In genomic region chr11:64768300-64768694, GRCh38 we compare ENCODE assay signal across 13 cellular contexts. TPM values are rescaled to one million over a fixed set of nuclear protein-coding genes. Genes with fewer than 3 reads are reported as not detected.
DNase-seq lines count a peak whose midpoint lies in the region; ATAC-seq and TF ChIP-seq lines count a peak whose summit lies in the region.
"Had no signal": no experiment of that assay in that cellular context is flagged by ENCODE, and none has a peak within 500 bp of the region (broad histone marks: within the 10 kb centered on the region; RNA-seq: fewer than 3 reads in every experiment).

No MANE protein-coding gene starts in this region.

- H3K9me3 ChIP-seq in right atrium auricular region (no peaks in the 10 kb centered on the region), stomach (no peaks in the 10 kb centered on the region), hepatocyte (ENCODE audit: low read depth) (no peaks in the 10 kb centered on the region)
- H3K9me3 ChIP-seq: thoracic aorta had no signal

- H3K9me3 Mint-ChIP-seq in WTC11, result no peaks in the 10 kb centered on the region

- DNase-seq in cardiac septum (ENCODE audit: low spot score), result peak; percentile 20
- DNase-seq in right atrium auricular region (ENCODE audit: low spot score), result no peak
- DNase-seq in WTC11 (ENCODE audit: low spot score), result no peak
- no peak for DNase-seq in erythroblast (lab: John Stamatoyannopoulos, UW)
- DNase-seq in stomach, result no peak
- DNase-seq in NCI-H226, result no peak
- DNase-seq in hepatocyte (ENCODE audit: low spot score), result no peak
- no peak for DNase-seq in NCI-H2196 treated with DMSO at 0.1 percent for 48 hours (lab: John Stamatoyannopoulos, UW; ENCODE audit: unreplicated experiment)
- DNase-seq: NCI-H187, NCI-H524 treated with DMSO at 0.1 percent for 48 hours had no signal

- intact Hi-C loops in cardiac septum (cut with DNase I), result no loop called here
- intact Hi-C loops in stomach (cut with DNase I; ENCODE audit: low total_unique reads), result no loop called here

- 84 to 88% (median 87%) methylated on average over 6 of the region's 6 CpGs for WGBS in stomach, 5 donors
- 99% methylated on average over 6 of the region's 6 CpGs for WGBS in hepatocyte (ENCODE audit: low lambda C conversion rate, missing lambda C conversion rate)

- CTCF ChIA-PET in WTC11 (lab: Charles Lee), result interaction anchor here (0.6 to 1.2 kb wide), 7 partner anchors 8 to 183 kb away, joined by 3 to 5 read pairs (median 3); partner anchors contain the start of genes PYGM, RASGRP2 and SF1

- no peak for ATAC-seq in WTC11

- H3K36me3 ChIP-seq in right atrium auricular region (peaks cover 98% of the 10 kb centered on the region), stomach (peaks cover 100% of the 10 kb centered on the region in 4 donors), hepatocyte (replicated peaks; ENCODE audit: insufficient read depth, low read depth) (peaks cover 6% of the 10 kb centered on the region)

- no peak overlapping the region for H3K4me3 Mint-ChIP-seq in WTC11

- peak overlapping the region; percentile 86 for H3K27ac Mint-ChIP-seq in WTC11

- peaks cover 60% of the 10 kb centered on the region for H3K79me2 ChIP-seq in hepatocyte

- no peak for TF ChIP-seq EP300 in stomach (IDR thresholded peaks at IDR 0.05)

- POLR2A ChIA-PET in WTC11 (lab: Charles Lee), result interaction anchor here (0.6 kb wide), 1 partner anchor 375 kb away, joined by 3 read pairs; no protein-coding TSS in a partner anchor

- H3K36me3 Mint-ChIP-seq in WTC11, result peaks cover 84% of the 10 kb centered on the region

- H3K27me3 Mint-ChIP-seq in WTC11 (ENCODE audit: low read depth), result no peaks in the 10 kb centered on the region

- no peaks in the 10 kb centered on the region for H3K9me2 ChIP-seq in hepatocyte (replicated peaks; ENCODE audit: insufficient read depth)

- H4K20me1 ChIP-seq in hepatocyte (ENCODE audit: insufficient read depth, poor library complexity, severe bottlenecking), result peaks cover 96% of the 10 kb centered on the region

- TF ChIP-seq CTCF in right atrium auricular region (IDR thresholded peaks at IDR 0.05), result no peak
- TF ChIP-seq CTCF in WTC11 (IDR thresholded peaks at IDR 0.05), result no peak
- no peak for TF ChIP-seq CTCF in stomach (IDR thresholded peaks at IDR 0.05)
- TF ChIP-seq CTCF in hepatocyte (IDR thresholded peaks at IDR 0.05; ENCODE audit: poor library complexity), result no peak

- H3K27me3 ChIP-seq in right atrium auricular region (no peaks in the 10 kb centered on the region), stomach (no peaks in the 10 kb centered on the region), hepatocyte (no peaks in the 10 kb centered on the region)

- TF ChIP-seq POLR2A in erythroblast (IDR thresholded peaks at IDR 0.05; ENCODE audit: low read length) (peak; percentile 6), stomach (IDR thresholded peaks at IDR 0.05) (no peak)

- H3K4me1 ChIP-seq in right atrium auricular region (peaks cover 1 to 39% of the 10 kb centered on the region in 2 donors), stomach (peaks cover 39 to 80% (median 51%) of the 10 kb centered on the region in 4 donors), hepatocyte (ENCODE audit: insufficient read depth) (no peaks in the 10 kb centered on the region)

- no peak overlapping the region for H3K4me3 ChIP-seq in right atrium auricular region
- H3K4me3 ChIP-seq in stomach, result no peak overlapping the region
- H3K4me3 ChIP-seq in hepatocyte, result no peak overlapping the region
- H3K4me3 ChIP-seq: PC-9, thoracic aorta had no signal

- H2AFZ ChIP-seq in hepatocyte, result no peak overlapping the region
- H2AFZ ChIP-seq: PC-9 had no signal

- H3K4me1 Mint-ChIP-seq in WTC11, result peaks cover 43% of the 10 kb centered on the region

- H3K27ac ChIP-seq in right atrium auricular region (no peak overlapping the region), stomach (peak overlapping the region in 3 of 5 donors; percentile 58 to 71 (median 69)), hepatocyte (no peak overlapping the region)
- H3K27ac ChIP-seq: PC-9 had no signal

- no peak overlapping the region for H3K4me2 ChIP-seq in hepatocyte
- H3K4me2 ChIP-seq: PC-9 had no signal

TF ChIP-seq in WTC11, 78 proteins besides CTCF, POLR2A, EP300 and RAD21 (continues in another document):
- no peak for TF ChIP-seq ZNF396 (CRISPR knock-in tag; IDR thresholded peaks at IDR 0.05; ENCODE audit: borderline replicate concordance)
- TF ChIP-seq ESRRA (CRISPR knock-in tag; IDR thresholded peaks at IDR 0.05; ENCODE audit: borderline replicate concordance), result no peak
- TF ChIP-seq ZNF425 (CRISPR knock-in tag; conservative IDR thresholded peaks at IDR 0.05), result no peak
- no peak for TF ChIP-seq CREB1 (CRISPR knock-in tag; IDR thresholded peaks at IDR 0.05)
- TF ChIP-seq OVOL2 (CRISPR knock-in tag; IDR thresholded peaks at IDR 0.05; ENCODE audit: borderline replicate concordance), result no peak
- TF ChIP-seq ATF2 (CRISPR knock-in tag; IDR thresholded peaks at IDR 0.05; ENCODE audit: borderline replicate concordance, low read depth), result no peak
- TF ChIP-seq ZNF416 (CRISPR knock-in tag; IDR thresholded peaks at IDR 0.05), result no peak
- no peak for TF ChIP-seq MYBL2 (CRISPR knock-in tag; IDR thresholded peaks at IDR 0.05)
- no peak for TF ChIP-seq ZMAT4 (CRISPR knock-in tag; IDR thresholded peaks at IDR 0.05)

RNA-seq across cellular contexts. Expression of gene PYGM, which starts 8.5 kb away (rescaled TPM):
- 42.5 TPM for total RNA-seq in cardiac septum
- 10 to 100 TPM; 17.8 to 84.7 TPM for total RNA-seq in right atrium auricular region
- total RNA-seq in WTC11 (2021), result 6.6 to 8.7 TPM (median 8.2 TPM) in 3 replicates
- 1 to 10 TPM in 2 of 5 donors, under 1 TPM in 2, not detected in 1; 0.58 to 2.0 (median 1.4) TPM for total RNA-seq in stomach
- 1 to 10 TPM in 2 of 3 donors, under 1 TPM in 1; 0.37 to 3.5 (median 3.1) TPM for polyA plus RNA-seq in stomach
- total RNA-seq in hepatocyte, result 1.9 and 2.0 TPM in 2 replicates
- 4.0 and 5.7 TPM in 2 replicates for polyA plus RNA-seq in hepatocyte
- total RNA-seq: glomerular endothelial cell had no signal

RNA-seq across cellular contexts. Expression of gene SF1, which starts 10.0 kb away (rescaled TPM):
- 175 TPM for total RNA-seq in cardiac septum
- 100 to 1,000 TPM; 196 to 213 TPM for total RNA-seq in right atrium auricular region
- total RNA-seq in WTC11 (2021), result 285 to 314 TPM (median 300 TPM) in 3 replicates
- total RNA-seq in stomach, result 100 to 1,000 TPM; 235 to 341 (median 279) TPM
- polyA plus RNA-seq in stomach, result 10 to 100 TPM; 57.5 to 72.1 (median 63.4) TPM
- 126 and 163 TPM in 2 replicates for total RNA-seq in hepatocyte
- 138 and 157 TPM in 2 replicates for polyA plus RNA-seq in hepatocyte

RNA-seq across cellular contexts. Expression of gene RASGRP2, which starts 24.4 kb away (rescaled TPM):
- 30.8 TPM for total RNA-seq in cardiac septum
- total RNA-seq in right atrium auricular region, result 10 to 100 TPM; 28.1 to 30.4 TPM
- total RNA-seq in WTC11 (2021), result 31.9 to 41.5 TPM (median 40.3 TPM) in 3 replicates
- total RNA-seq in stomach, result 10 to 100 TPM in 3 of 5 donors, 1 to 10 TPM in 2; 5.3 to 60.8 (median 13.4) TPM
- polyA plus RNA-seq in stomach, result 10 to 100 TPM in 1 of 3 donors, 1 to 10 TPM in 2; 7.2 to 20.6 (median 8.2) TPM
- total RNA-seq in hepatocyte, result 0.24 and 3.2 TPM in 2 replicates
- polyA plus RNA-seq in hepatocyte, result 0.10 and 3.6 TPM in 2 replicates

RNA-seq across cellular contexts. Expression of gene MAP4K2, which starts 34.7 kb away (rescaled TPM):
- 6.7 TPM for total RNA-seq in cardiac septum
- total RNA-seq in right atrium auricular region, result 10 to 100 TPM; 19.4 to 20.4 TPM
- 24.5 to 31.6 TPM (median 28.3 TPM) in 3 replicates for total RNA-seq in WTC11 (2021)
- 10 to 100 TPM in 2 of 5 donors, 1 to 10 TPM in 3; 2.3 to 66.9 (median 9.0) TPM for total RNA-seq in stomach
- polyA plus RNA-seq in stomach, result 10 to 100 TPM; 13.0 to 20.9 (median 13.8) TPM
- 7.8 and 23.5 TPM in 2 replicates for total RNA-seq in hepatocyte
- 9.0 and 13.2 TPM in 2 replicates for polyA plus RNA-seq in hepatocyte

RNA-seq across cellular contexts. Expression of gene MEN1, which starts 42.1 kb away (rescaled TPM):
- total RNA-seq in cardiac septum (8.6 TPM), right atrium auricular region (1 to 10 TPM; 7.2 to 9.8 TPM), WTC11 (2021) (47.1 to 53.3 TPM (median 51.2 TPM) in 3 replicates), stomach (10 to 100 TPM in 4 of 5 donors, 1 to 10 TPM in 1; 9.4 to 62.5 (median 16.9) TPM), hepatocyte (14.1 and 18.6 TPM in 2 replicates)
- polyA plus RNA-seq in stomach (10 to 100 TPM; 12.9 to 16.4 (median 13.6) TPM), hepatocyte (49.1 and 49.9 TPM in 2 replicates)

Comparison
In these comparisons a context has a peak if more than half of its experiments do, and no peak if none do; other contexts are left out.
1. H3K27ac ChIP-seq: peak in stomach (3 of 5); none in right atrium auricular region (0 of 2) and hepatocyte (single experiment).